ENCODE assay signal across 8 cellular contexts in the genomic region with DNA sequence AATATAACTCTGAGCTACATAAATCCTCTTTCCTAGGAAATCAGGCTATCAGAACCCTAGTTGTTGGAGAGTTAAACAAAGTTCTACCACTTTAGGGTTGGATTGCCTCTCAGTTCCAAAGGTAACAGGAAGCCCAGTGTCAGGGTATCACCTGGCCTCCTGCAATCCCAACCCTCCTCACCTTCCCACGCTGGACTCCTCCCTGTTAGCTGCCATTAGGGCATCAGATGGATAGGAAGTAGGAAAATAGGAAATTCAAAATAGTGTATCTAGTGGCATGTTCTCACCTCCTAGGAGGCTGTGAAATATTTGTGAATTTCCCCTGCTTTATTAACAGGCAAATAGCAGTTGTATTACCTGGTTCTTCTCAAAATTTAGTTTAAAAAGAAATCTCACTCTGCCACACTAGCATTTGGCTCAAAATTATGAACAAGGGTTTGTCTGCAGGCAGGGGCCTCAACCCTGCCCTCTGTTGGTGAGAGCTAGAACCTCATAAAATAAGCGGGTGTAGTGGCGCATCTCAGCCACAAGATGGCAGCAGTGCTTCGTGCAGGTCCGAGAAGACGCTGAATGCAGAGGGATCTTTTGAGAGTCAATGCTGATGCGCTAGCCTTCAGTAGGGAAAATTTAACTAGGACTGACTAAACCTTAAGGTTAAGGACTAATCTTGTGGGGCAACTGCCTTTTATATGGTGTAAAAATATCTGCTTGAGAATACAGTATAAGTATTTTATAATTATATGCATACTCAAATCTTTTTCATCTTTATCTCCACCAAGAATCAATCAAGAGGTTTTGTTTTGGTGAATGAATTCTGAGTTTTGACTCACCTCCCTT.
DNase-seq lines count a peak whose midpoint lies in the region; ATAC-seq and TF ChIP-seq lines count a peak whose summit lies in the region.

No MANE protein-coding gene starts in this region.

- H3K4me3 ChIP-seq in dorsolateral prefrontal cortex (no peak overlapping the region), lower lobe of right lung (no peak overlapping the region)

- H3K27ac ChIP-seq in dorsolateral prefrontal cortex: no peak overlapping the region
- no peak overlapping the region for H3K27ac ChIP-seq in lower lobe of right lung

- H3K27me3 ChIP-seq in dorsolateral prefrontal cortex (peaks cover 0 to 3% (median 0%) of the 10 kb centered on the region in 45 donors), lower lobe of right lung (ENCODE audit: low read depth) (peaks cover 5% of the 10 kb centered on the region)

- DNase-seq in CMK (ENCODE audit: low read depth) (peak; percentile 63), NCI-H69 (lab: John Stamatoyannopoulos, UW) (peak; percentile 73), dorsolateral prefrontal cortex (peak; percentile 56 to 90 (median 78)), lower lobe of right lung (peak; percentile 69)
- peak; percentile 70 for DNase-seq in activated CD4-positive, alpha-beta T cell treated with anti-CD3 and anti-CD28 coated beads, Interleukin-2, amount 50 U/mL, for 1 hour
- peak; percentile 49 for DNase-seq in stimulated activated CD8-positive, alpha-beta memory T cell treated with anti-CD3 and anti-CD28 coated beads, Interleukin-15, amount 100 ng/mL, for 1 hour (ENCODE audit: low read depth)

- TF ChIP-seq CTCF in dorsolateral prefrontal cortex (IDR thresholded peaks at IDR 0.05 in 54 of 56, conservative IDR thresholded peaks at IDR 0.05 in 2 of 56; ENCODE audit: low read depth in 1 of 56, partially characterized antibody in 56 of 56) (peak; percentile 100), lower lobe of right lung (IDR thresholded peaks at IDR 0.05) (peak; percentile 100)

- no peaks in the 10 kb centered on the region for H3K36me3 ChIP-seq in lower lobe of right lung

- H3K4me1 ChIP-seq in lower lobe of right lung: no peaks in the 10 kb centered on the region

- no peaks in the 10 kb centered on the region for H3K9me3 ChIP-seq in lower lobe of right lung

- ATAC-seq in GM19438 (IDR thresholded peaks at IDR 0.05; ENCODE audit: low read depth, unreplicated experiment) (peak; percentile 81), HG03521 (IDR thresholded peaks at IDR 0.05; ENCODE audit: unreplicated experiment) (peak; percentile 70), lower lobe of right lung (peak; percentile 87 to 96)

- intact Hi-C loops in dorsolateral prefrontal cortex (cut with DNase I) (loop anchor here (2.0 to 5.0 kb wide), 6 partner anchors 170 to 770 kb away; no protein-coding TSS in a partner anchor), lower lobe of right lung (cut with DNase I) (loop anchor here (10.0 kb wide), 1 partner anchor 723 kb away; no protein-coding TSS in a partner anchor)
